Comparison of ENCODE assay signal across 18 cellular contexts in the genomic region with DNA sequence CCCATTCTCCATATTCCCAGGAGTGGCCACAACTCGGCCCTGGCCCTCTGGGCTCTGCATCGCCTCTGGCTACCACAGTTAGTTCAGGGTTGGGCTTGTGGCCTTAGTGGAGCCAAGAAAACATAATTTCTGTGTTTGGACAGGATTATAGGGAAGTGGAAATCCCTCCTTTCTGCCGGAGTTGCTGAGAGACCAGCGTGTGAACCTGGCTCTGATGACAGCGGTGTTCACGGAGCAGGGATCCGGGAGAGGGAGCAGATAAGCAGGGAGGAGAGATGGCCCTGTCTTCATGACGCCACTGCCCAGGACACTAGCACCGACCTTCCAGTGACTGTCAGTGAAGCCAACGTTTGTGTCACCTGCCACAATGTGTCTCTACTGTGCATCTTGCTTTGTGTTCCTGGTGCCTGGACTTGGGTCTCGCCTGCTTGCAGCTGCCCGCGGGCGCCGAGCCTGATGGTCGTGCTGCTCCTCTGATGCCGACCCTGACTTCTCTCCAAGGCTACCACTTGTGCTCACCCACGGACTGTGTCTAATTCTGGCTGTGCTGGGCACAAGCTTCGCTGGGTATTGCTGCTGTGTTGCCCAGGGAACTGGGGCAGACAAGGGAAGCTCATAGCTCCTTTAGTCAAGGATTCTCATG.
DNase-seq lines count a peak whose midpoint lies in the region; ATAC-seq and TF ChIP-seq lines count a peak whose summit lies in the region.
"Had no signal": no experiment of that assay in that cellular context is flagged by ENCODE, and none has a peak within 500 bp of the region (broad histone marks: within the 10 kb centered on the region; RNA-seq: fewer than 3 reads in every experiment).

No MANE protein-coding gene starts in this region.

- CTCF ChIA-PET in activated CD8-positive, alpha-beta T cell treated with anti-CD3 and anti-CD28 coated beads, Interleukin-2, amount 10 ng/mL, durations not matched to agents 7 days and 5 days (lab: Charles Lee): no interaction called here
- CTCF ChIA-PET in activated CD8-positive, alpha-beta T cell treated with anti-CD3 and anti-CD28 coated beads for 36 hours (lab: Charles Lee): interaction anchor here (0.7 kb wide), 1 partner anchor 18 kb away, joined by 3 read pairs; no protein-coding TSS in a partner anchor

- in situ Hi-C loops in KBM-7 (cut with MboI; ENCODE audit: low pct_unique_long_range_greater_than_20kb, low sequenced_read_pairs): no loop called here

- no peaks in the 10 kb centered on the region for H3K9me3 ChIP-seq in uterus
- H3K9me3 ChIP-seq: BLaER1 treated with 17β-estradiol and CSF1 and Interleukin-3, amounts not matched to agents 10 nM and 100 nM; testis had no signal

- no peak overlapping the region for H3K4me3 ChIP-seq in uterus
- H3K4me3 ChIP-seq: BLaER1 treated with 17β-estradiol and CSF1 and Interleukin-3, amounts not matched to agents 10 nM and 100 nM; GM23248; testis had no signal

- DNase-seq in activated CD8-positive, alpha-beta T cell treated with anti-CD3 and anti-CD28 coated beads, Interleukin-2, amount 10 ng/mL, durations not matched to agents 7 days and 5 days: peak; percentile 8
- DNase-seq in activated CD8-positive, alpha-beta T cell treated with anti-CD3 and anti-CD28 coated beads for 36 hours: no peak
- DNase-seq in globus pallidus (ENCODE audit: low spot score) (peak; percentile 32), uterus (peak; percentile 35 to 50), mesothelial cell of epicardium (ENCODE audit: low spot score in 2 of 2, unreplicated experiment in 2 of 2) (no peak), GM19238 (ENCODE audit: insufficient read length, low spot score) (no peak), KBM-7 (no peak)
- DNase-seq: activated CD4-positive, alpha-beta T cell treated with anti-CD3 and anti-CD28 coated beads, Interleukin-2, amount 50 U/mL, for 48 hours; activated naive CD4-positive, alpha-beta T cell treated with anti-CD3 and anti-CD28 coated beads, Interleukin-2, amount 10 ng/mL, durations not matched to agents 7 days and 5 days; activated T-cell treated with anti-CD3 and anti-CD28 coated beads, Interleukin-2, amount 50 U/mL, for 24 hours; DMS 273 treated with DMSO at 0.1 percent for 48 hours; GM23248; naive thymus-derived CD8-positive, alpha-beta T cell; NCI-H187 treated with DMSO at 0.1 percent for 48 hours; NCI-H446; testis had no signal

- intact Hi-C loops in activated CD8-positive, alpha-beta T cell treated with anti-CD3 and anti-CD28 coated beads for 36 hours (cut with micrococcal nuclease): no loop called here
- intact Hi-C loops in uterus (cut with DNase I; ENCODE audit: low total_unique reads): no loop called here

- no peak for ATAC-seq in activated CD8-positive, alpha-beta T cell treated with anti-CD3 and anti-CD28 coated beads, Interleukin-2, amount 10 ng/mL, durations not matched to agents 7 days and 5 days
- no peak for ATAC-seq in activated CD8-positive, alpha-beta T cell treated with anti-CD3 and anti-CD28 coated beads for 36 hours
- ATAC-seq: naive thymus-derived CD8-positive, alpha-beta T cell had no signal

- no peak for TF ChIP-seq CTCF in activated CD8-positive, alpha-beta T cell treated with anti-CD3 and anti-CD28 coated beads for 36 hours (IDR thresholded peaks at IDR 0.05)
- TF ChIP-seq CTCF in nephron (IDR thresholded peaks at IDR 0.05; ENCODE audit: unreplicated experiment in 3 of 3): no peak
- TF ChIP-seq CTCF in uterus (IDR thresholded peaks at IDR 0.05): no peak
- TF ChIP-seq CTCF in mesothelial cell of epicardium (IDR thresholded peaks at IDR 0.05; ENCODE audit: unreplicated experiment): no peak

- no peaks in the 10 kb centered on the region for H3K36me3 Mint-ChIP-seq in activated CD8-positive, alpha-beta T cell treated with anti-CD3 and anti-CD28 coated beads, Interleukin-2, amount 10 ng/mL, durations not matched to agents 7 days and 5 days (ENCODE audit: low read depth)
- H3K36me3 Mint-ChIP-seq in activated CD8-positive, alpha-beta T cell treated with anti-CD3 and anti-CD28 coated beads for 36 hours (ENCODE audit: low read depth): no peaks in the 10 kb centered on the region
- H3K36me3 Mint-ChIP-seq in nephron (ENCODE audit: low read depth) (no peaks in the 10 kb centered on the region), mesothelial cell of epicardium (no peaks in the 10 kb centered on the region)
- H3K36me3 Mint-ChIP-seq: activated naive CD4-positive, alpha-beta T cell treated with anti-CD3 and anti-CD28 coated beads, Interleukin-2, amount 10 ng/mL, durations not matched to agents 7 days and 5 days; naive thymus-derived CD8-positive, alpha-beta T cell had no signal

- POLR2A ChIA-PET in activated CD8-positive, alpha-beta T cell treated with anti-CD3 and anti-CD28 coated beads, Interleukin-2, amount 10 ng/mL, durations not matched to agents 7 days and 5 days (lab: Charles Lee): no interaction called here
- POLR2A ChIA-PET in activated CD8-positive, alpha-beta T cell treated with anti-CD3 and anti-CD28 coated beads for 36 hours (lab: Charles Lee): no interaction called here

- no peak overlapping the region for H3K4me3 Mint-ChIP-seq in activated CD8-positive, alpha-beta T cell treated with anti-CD3 and anti-CD28 coated beads, Interleukin-2, amount 10 ng/mL, durations not matched to agents 7 days and 5 days
- H3K4me3 Mint-ChIP-seq in activated CD8-positive, alpha-beta T cell treated with anti-CD3 and anti-CD28 coated beads for 36 hours: no peak overlapping the region
- peak overlapping the region in 2 of 3 experiments; percentile 13 to 30 for H3K4me3 Mint-ChIP-seq in nephron
- H3K4me3 Mint-ChIP-seq in mesothelial cell of epicardium: no peak overlapping the region
- H3K4me3 Mint-ChIP-seq: activated naive CD4-positive, alpha-beta T cell treated with anti-CD3 and anti-CD28 coated beads, Interleukin-2, amount 10 ng/mL, durations not matched to agents 7 days and 5 days; activated T-cell treated with anti-CD3 and anti-CD28 coated beads, Interleukin-2, amount 50 U/mL, for 24 hours; naive thymus-derived CD8-positive, alpha-beta T cell had no signal

- no peaks in the 10 kb centered on the region for H3K4me1 Mint-ChIP-seq in activated CD8-positive, alpha-beta T cell treated with anti-CD3 and anti-CD28 coated beads, Interleukin-2, amount 10 ng/mL, durations not matched to agents 7 days and 5 days (ENCODE audit: low read depth)
- peaks cover 2% of the 10 kb centered on the region for H3K4me1 Mint-ChIP-seq in activated CD8-positive, alpha-beta T cell treated with anti-CD3 and anti-CD28 coated beads for 36 hours (ENCODE audit: low read depth)
- H3K4me1 Mint-ChIP-seq in nephron (peaks cover 51% of the 10 kb centered on the region), mesothelial cell of epicardium (no peaks in the 10 kb centered on the region)

- peaks cover 0 to 4% of the 10 kb centered on the region in 2 donors for H3K4me1 ChIP-seq in uterus
- H3K4me1 ChIP-seq: testis had no signal

- no peaks in the 10 kb centered on the region for H3K27me3 ChIP-seq in uterus
- H3K27me3 ChIP-seq: BLaER1 treated with 17β-estradiol and CSF1 and Interleukin-3, amounts not matched to agents 10 nM and 100 nM; testis had no signal

- H3K27ac Mint-ChIP-seq in activated CD8-positive, alpha-beta T cell treated with anti-CD3 and anti-CD28 coated beads, Interleukin-2, amount 10 ng/mL, durations not matched to agents 7 days and 5 days: no peak overlapping the region
- H3K27ac Mint-ChIP-seq in activated CD8-positive, alpha-beta T cell treated with anti-CD3 and anti-CD28 coated beads for 36 hours: no peak overlapping the region
- H3K27ac Mint-ChIP-seq in nephron: peak overlapping the region; percentile 81 to 92 (median 91)
- H3K27ac Mint-ChIP-seq in mesothelial cell of epicardium: no peak overlapping the region
- H3K27ac Mint-ChIP-seq: activated naive CD4-positive, alpha-beta T cell treated with anti-CD3 and anti-CD28 coated beads, Interleukin-2, amount 10 ng/mL, durations not matched to agents 7 days and 5 days; activated T-cell treated with anti-CD3 and anti-CD28 coated beads, Interleukin-2, amount 50 U/mL, for 24 hours; naive thymus-derived CD8-positive, alpha-beta T cell had no signal

- H3K27me3 Mint-ChIP-seq in activated CD8-positive, alpha-beta T cell treated with anti-CD3 and anti-CD28 coated beads, Interleukin-2, amount 10 ng/mL, durations not matched to agents 7 days and 5 days (ENCODE audit: low read depth): no peaks in the 10 kb centered on the region
- H3K27me3 Mint-ChIP-seq in activated CD8-positive, alpha-beta T cell treated with anti-CD3 and anti-CD28 coated beads for 36 hours: no peaks in the 10 kb centered on the region
- H3K27me3 Mint-ChIP-seq in nephron (ENCODE audit: low read depth): peaks cover 7% of the 10 kb centered on the region
- H3K27me3 Mint-ChIP-seq in mesothelial cell of epicardium (ENCODE audit: low read depth): no peaks in the 10 kb centered on the region
- H3K27me3 Mint-ChIP-seq: activated T-cell treated with anti-CD3 and anti-CD28 coated beads, Interleukin-2, amount 50 U/mL, for 24 hours had no signal

- H3K9me3 Mint-ChIP-seq in activated CD8-positive, alpha-beta T cell treated with anti-CD3 and anti-CD28 coated beads, Interleukin-2, amount 10 ng/mL, durations not matched to agents 7 days and 5 days (ENCODE audit: insufficient read depth): no peaks in the 10 kb centered on the region
- H3K9me3 Mint-ChIP-seq in activated CD8-positive, alpha-beta T cell treated with anti-CD3 and anti-CD28 coated beads for 36 hours: no peaks in the 10 kb centered on the region
- H3K9me3 Mint-ChIP-seq in nephron (peaks cover 4% of the 10 kb centered on the region), mesothelial cell of epicardium (peaks cover 53% of the 10 kb centered on the region)
- H3K9me3 Mint-ChIP-seq: activated naive CD4-positive, alpha-beta T cell treated with anti-CD3 and anti-CD28 coated beads, Interleukin-2, amount 10 ng/mL, durations not matched to agents 7 days and 5 days; activated T-cell treated with anti-CD3 and anti-CD28 coated beads, Interleukin-2, amount 50 U/mL, for 24 hours; naive thymus-derived CD8-positive, alpha-beta T cell had no signal

- TF ChIP-seq POLR2A in uterus (IDR thresholded peaks at IDR 0.05): no peak

- peak overlapping the region; percentile 33 to 69 for H3K27ac ChIP-seq in uterus
- H3K27ac ChIP-seq: BLaER1 treated with 17β-estradiol and CSF1 and Interleukin-3, amounts not matched to agents 10 nM and 100 nM; GM23248; testis had no signal

- H3K36me3 ChIP-seq in uterus: no peaks in the 10 kb centered on the region
- H3K36me3 ChIP-seq: BLaER1 treated with 17β-estradiol and CSF1 and Interleukin-3, amounts not matched to agents 10 nM and 100 nM had no signal

Comparison
In these comparisons a context has a peak if more than half of its experiments do, and no peak if none do; other contexts are left out.
1. DNase-seq: peak in activated CD8-positive, alpha-beta T cell treated with anti-CD3 and anti-CD28 coated beads, Interleukin-2, amount 10 ng/mL, durations not matched to agents 7 days and 5 days (single experiment), globus pallidus (single experiment) and uterus (2 of 2); none in activated CD8-positive, alpha-beta T cell treated with anti-CD3 and anti-CD28 coated beads for 36 hours (single experiment), mesothelial cell of epicardium (0 of 2), GM19238 (single experiment) and KBM-7 (single experiment).
2. H3K27ac Mint-ChIP-seq: peak in nephron (3 of 3); none in activated CD8-positive, alpha-beta T cell treated with anti-CD3 and anti-CD28 coated beads, Interleukin-2, amount 10 ng/mL, durations not matched to agents 7 days and 5 days (single experiment), activated CD8-positive, alpha-beta T cell treated with anti-CD3 and anti-CD28 coated beads for 36 hours (single experiment) and mesothelial cell of epicardium (single experiment).
3. H3K4me3 Mint-ChIP-seq: peak in nephron (2 of 3); none in activated CD8-positive, alpha-beta T cell treated with anti-CD3 and anti-CD28 coated beads, Interleukin-2, amount 10 ng/mL, durations not matched to agents 7 days and 5 days (single experiment), activated CD8-positive, alpha-beta T cell treated with anti-CD3 and anti-CD28 coated beads for 36 hours (single experiment) and mesothelial cell of epicardium (single experiment).